In genomic region chrX:154378059-154378798, GRCh38 we compare ENCODE assay signal across 8 cellular contexts. TPM values are rescaled to one million over a fixed set of nuclear protein-coding genes. Genes with fewer than 3 reads are reported as not detected.
A peak's percentile ranks its signal among the peaks of the same experiment; 100 is the strongest.
DNase-seq lines count a peak whose midpoint lies in the region; ATAC-seq and TF ChIP-seq lines count a peak whose summit lies in the region.

No MANE protein-coding gene starts in this region.

- no peak for TF ChIP-seq CTCF in fibroblast of lung (conservative IDR thresholded peaks at IDR 0.05 in 1 of 2, IDR thresholded peaks at IDR 0.05 in 1 of 2; ENCODE audit: low read depth in 1 of 2, low read length in 2 of 2)
- no peak for TF ChIP-seq CTCF in neural crest cell (conservative IDR thresholded peaks at IDR 0.05)

- peaks cover 7% of the 10 kb centered on the region for H3K36me3 Mint-ChIP-seq in activated CD8-positive, alpha-beta T cell treated with anti-CD3 and anti-CD28 coated beads, Interleukin-2, amount 10 ng/mL, durations not matched to agents 7 days and 5 days (ENCODE audit: low read depth)
- H3K36me3 Mint-ChIP-seq in neural crest cell (ENCODE audit: low read depth) = peaks cover 4% of the 10 kb centered on the region

- TF ChIP-seq EP300 in Ishikawa (IDR thresholded peaks at IDR 0.05; ENCODE audit: borderline replicate concordance) = no peak

- H3K36me3 ChIP-seq in fibroblast of lung (ENCODE audit: control insufficient read depth, insufficient read depth, low read length) = peaks cover 3% of the 10 kb centered on the region

- H3K9me3 Mint-ChIP-seq in activated CD8-positive, alpha-beta T cell treated with anti-CD3 and anti-CD28 coated beads, Interleukin-2, amount 10 ng/mL, durations not matched to agents 7 days and 5 days (ENCODE audit: insufficient read depth) = no peaks in the 10 kb centered on the region
- no peaks in the 10 kb centered on the region for H3K9me3 Mint-ChIP-seq in neural crest cell

- H3K4me2 ChIP-seq in fibroblast of lung (ENCODE audit: extremely low read depth, insufficient read depth, low read length) = peak overlapping the region; percentile 51

- H4K20me1 ChIP-seq in fibroblast of lung (ENCODE audit: control insufficient read depth, extremely low read depth, insufficient read depth, low read length) = no peaks in the 10 kb centered on the region

- peak overlapping the region; percentile 92 for H3K27ac Mint-ChIP-seq in activated CD8-positive, alpha-beta T cell treated with anti-CD3 and anti-CD28 coated beads, Interleukin-2, amount 10 ng/mL, durations not matched to agents 7 days and 5 days
- peak overlapping the region; percentile 83 for H3K27ac Mint-ChIP-seq in neural crest cell (ENCODE audit: unreplicated experiment)

- DNase-seq in COLO668 (lab: John Stamatoyannopoulos, UW; ENCODE audit: unreplicated experiment) (peak; percentile 81), fibroblast of lung (ENCODE audit: low read depth in 2 of 2) (peak in 1 of 2 donors; percentile 49), neural crest cell (ENCODE audit: low read depth, low spot score) (no peak)
- no peak for DNase-seq in activated CD8-positive, alpha-beta T cell treated with anti-CD3 and anti-CD28 coated beads, Interleukin-2, amount 10 ng/mL, durations not matched to agents 7 days and 5 days

- POLR2A ChIA-PET in activated CD8-positive, alpha-beta T cell treated with anti-CD3 and anti-CD28 coated beads, Interleukin-2, amount 10 ng/mL, durations not matched to agents 7 days and 5 days (lab: Charles Lee) = interaction anchor here (1.0 to 1.2 kb wide), 2 partner anchors 20 to 149 kb away, joined by 3 to 4 read pairs; partner anchors contain the start of gene RPL10

- no peak for TF ChIP-seq RAD21 in Ishikawa (IDR thresholded peaks at IDR 0.05; ENCODE audit: low read depth)

- H3K4me1 Mint-ChIP-seq in activated CD8-positive, alpha-beta T cell treated with anti-CD3 and anti-CD28 coated beads, Interleukin-2, amount 10 ng/mL, durations not matched to agents 7 days and 5 days (ENCODE audit: low read depth) = peaks cover 35% of the 10 kb centered on the region
- peaks cover 19% of the 10 kb centered on the region for H3K4me1 Mint-ChIP-seq in neural crest cell

- H3K4me1 ChIP-seq in fibroblast of lung (ENCODE audit: control insufficient read depth, extremely low read depth, insufficient read depth, low read length) = peaks cover 5% of the 10 kb centered on the region

- CTCF ChIA-PET in activated CD8-positive, alpha-beta T cell treated with anti-CD3 and anti-CD28 coated beads, Interleukin-2, amount 10 ng/mL, durations not matched to agents 7 days and 5 days (lab: Charles Lee) = no interaction called here

- H3K27me3 ChIP-seq in fibroblast of lung (ENCODE audit: control insufficient read depth, insufficient read depth, low read length) = no peaks in the 10 kb centered on the region

- no peak overlapping the region for H2AFZ ChIP-seq in fibroblast of lung (ENCODE audit: low read length)

- no peaks in the 10 kb centered on the region for H3K9me3 ChIP-seq in fibroblast of lung (ENCODE audit: control insufficient read depth, insufficient read depth, low read depth, low read length)

- peak; percentile 0 for ATAC-seq in GM19438 (IDR thresholded peaks at IDR 0.05; ENCODE audit: low read depth, unreplicated experiment)
- ATAC-seq in activated CD8-positive, alpha-beta T cell treated with anti-CD3 and anti-CD28 coated beads, Interleukin-2, amount 10 ng/mL, durations not matched to agents 7 days and 5 days = peak; percentile 4
- no peak for ATAC-seq in GM18519 (IDR thresholded peaks at IDR 0.05; ENCODE audit: low FRiP score, unreplicated experiment)
- no peak for ATAC-seq in HG03469 (IDR thresholded peaks at IDR 0.05; ENCODE audit: unreplicated experiment)

- peak overlapping the region; percentile 76 for H3K9ac ChIP-seq in fibroblast of lung (ENCODE audit: insufficient read depth, low read length)

- peak overlapping the region; percentile 90 for H3K27ac ChIP-seq in fibroblast of lung (ENCODE audit: insufficient read depth, low read length)

- H3K4me3 Mint-ChIP-seq in activated CD8-positive, alpha-beta T cell treated with anti-CD3 and anti-CD28 coated beads, Interleukin-2, amount 10 ng/mL, durations not matched to agents 7 days and 5 days = peak overlapping the region; percentile 84
- H3K4me3 Mint-ChIP-seq in neural crest cell = peak overlapping the region; percentile 85

- H3K27me3 Mint-ChIP-seq in activated CD8-positive, alpha-beta T cell treated with anti-CD3 and anti-CD28 coated beads, Interleukin-2, amount 10 ng/mL, durations not matched to agents 7 days and 5 days (ENCODE audit: low read depth) = no peaks in the 10 kb centered on the region
- peaks cover 3% of the 10 kb centered on the region for H3K27me3 Mint-ChIP-seq in neural crest cell (ENCODE audit: low read depth)

- peaks cover 24% of the 10 kb centered on the region for H3K79me2 ChIP-seq in fibroblast of lung (ENCODE audit: control insufficient read depth, insufficient read depth, low read length)

- peak overlapping the region in 3 of 4 experiments; percentile 25 to 52 (median 33) for H3K4me3 ChIP-seq in fibroblast of lung (replicated peaks in 1 of 4; ENCODE audit: control extremely low read depth in 1 of 4, insufficient read depth in 1 of 4, low read depth in 3 of 4, low read length in 4 of 4)

TF ChIP-seq in Ishikawa, 13 proteins besides CTCF, POLR2A, EP300 and RAD21 (continues in another document):
- TF ChIP-seq NFIC (IDR thresholded peaks at IDR 0.05) (peak; percentile 26; the same call in 1 of the 2 replicates), FOXM1 (IDR thresholded peaks at IDR 0.05; ENCODE audit: borderline replicate concordance, low read depth) (no peak), CEBPB (IDR thresholded peaks at IDR 0.05) (no peak), TEAD4 (IDR thresholded peaks at IDR 0.05) (no peak), TAF1 (IDR thresholded peaks at IDR 0.05; ENCODE audit: low read depth) (peak; percentile 46), USF1 (IDR thresholded peaks at IDR 0.05) (no peak), CREB1 (IDR thresholded peaks at IDR 0.05; ENCODE audit: low read depth) (no peak), MAX (IDR thresholded peaks at IDR 0.05) (peak; percentile 53)

RNA-seq across cellular contexts. Expression of gene EMD, which starts 0.9 kb away (rescaled TPM):
- total RNA-seq in activated CD8-positive, alpha-beta T cell treated with anti-CD3 and anti-CD28 coated beads, Interleukin-2, amount 10 ng/mL, durations not matched to agents 7 days and 5 days = 10 to 100 TPM; 65.9 to 66.0 TPM
- 23.4 and 26.4 TPM in 2 replicates for total RNA-seq in fibroblast of lung
- polyA plus RNA-seq in fibroblast of lung = 72.1 and 82.4 TPM in 2 replicates
- polyA plus RNA-seq in fibroblast of lung (2012) = 92.1 and 110 TPM in 2 replicates
- 129 and 139 TPM in 2 replicates for polyA minus RNA-seq in fibroblast of lung (ENCODE audit: low replicate concordance)
- total RNA-seq in neural crest cell = 54.3 and 56.8 TPM in 2 replicates

RNA-seq across cellular contexts. Expression of gene FLNA, which starts 3.8 kb away (rescaled TPM):
- total RNA-seq in activated CD8-positive, alpha-beta T cell treated with anti-CD3 and anti-CD28 coated beads, Interleukin-2, amount 10 ng/mL, durations not matched to agents 7 days and 5 days = 1,000 to 10,000 TPM; 1,371 to 1,454 TPM
- total RNA-seq in fibroblast of lung (2,298 and 2,728 TPM in 2 replicates), neural crest cell (786 and 809 TPM in 2 replicates)
- 654 and 799 TPM in 2 replicates for polyA plus RNA-seq in fibroblast of lung
- polyA plus RNA-seq in fibroblast of lung (2012) = 2,069 and 2,562 TPM in 2 replicates
- 6,600 and 11,662 TPM in 2 replicates for polyA minus RNA-seq in fibroblast of lung (ENCODE audit: low replicate concordance)

RNA-seq across cellular contexts. Expression of gene RPL10, which starts 19.9 kb away (rescaled TPM):
- 1,000 to 10,000 TPM; 2,758 to 2,862 TPM for total RNA-seq in activated CD8-positive, alpha-beta T cell treated with anti-CD3 and anti-CD28 coated beads, Interleukin-2, amount 10 ng/mL, durations not matched to agents 7 days and 5 days
- total RNA-seq in fibroblast of lung (2,291 and 2,319 TPM in 2 replicates), neural crest cell (2,853 and 2,857 TPM in 2 replicates)
- polyA plus RNA-seq in fibroblast of lung = 4,015 and 4,527 TPM in 2 replicates
- 3,945 and 3,972 TPM in 2 replicates for polyA plus RNA-seq in fibroblast of lung (2012)
- polyA minus RNA-seq in fibroblast of lung (ENCODE audit: low replicate concordance) = 1,736 and 2,258 TPM in 2 replicates

RNA-seq across cellular contexts. Expression of gene DNASE1L1, which starts 30.8 kb away (rescaled TPM):
- 10 to 100 TPM; 22.5 to 26.5 TPM for total RNA-seq in activated CD8-positive, alpha-beta T cell treated with anti-CD3 and anti-CD28 coated beads, Interleukin-2, amount 10 ng/mL, durations not matched to agents 7 days and 5 days
- total RNA-seq in fibroblast of lung = 13.9 and 38.5 TPM in 2 replicates
- polyA plus RNA-seq in fibroblast of lung = 11.3 and 13.6 TPM in 2 replicates
- 17.0 and 18.7 TPM in 2 replicates for polyA plus RNA-seq in fibroblast of lung (2012)
- polyA minus RNA-seq in fibroblast of lung (ENCODE audit: low replicate concordance) = 22.0 and 24.1 TPM in 2 replicates
- 9.3 and 11.5 TPM in 2 replicates for total RNA-seq in neural crest cell

RNA-seq across cellular contexts. Expression of gene TAFAZZIN, which starts 33.1 kb away (rescaled TPM):
- 10 to 100 TPM; 76.5 to 77.4 TPM for total RNA-seq in activated CD8-positive, alpha-beta T cell treated with anti-CD3 and anti-CD28 coated beads, Interleukin-2, amount 10 ng/mL, durations not matched to agents 7 days and 5 days
- 17.7 and 21.6 TPM in 2 replicates for total RNA-seq in fibroblast of lung
- polyA plus RNA-seq in fibroblast of lung = 11.2 and 12.1 TPM in 2 replicates
- polyA plus RNA-seq in fibroblast of lung (2012) = 11.5 and 14.2 TPM in 2 replicates
- 18.1 and 20.7 TPM in 2 replicates for polyA minus RNA-seq in fibroblast of lung (ENCODE audit: low replicate concordance)
- total RNA-seq in neural crest cell = 45.7 and 47.1 TPM in 2 replicates

Comparison
In these comparisons a context has a peak if more than half of its experiments do, and no peak if none do; other contexts are left out.
1. ATAC-seq: peak in GM19438 (single experiment) and activated CD8-positive, alpha-beta T cell treated with anti-CD3 and anti-CD28 coated beads, Interleukin-2, amount 10 ng/mL, durations not matched to agents 7 days and 5 days (single experiment); none in GM18519 (single experiment) and HG03469 (single experiment).